In the genomic region with DNA sequence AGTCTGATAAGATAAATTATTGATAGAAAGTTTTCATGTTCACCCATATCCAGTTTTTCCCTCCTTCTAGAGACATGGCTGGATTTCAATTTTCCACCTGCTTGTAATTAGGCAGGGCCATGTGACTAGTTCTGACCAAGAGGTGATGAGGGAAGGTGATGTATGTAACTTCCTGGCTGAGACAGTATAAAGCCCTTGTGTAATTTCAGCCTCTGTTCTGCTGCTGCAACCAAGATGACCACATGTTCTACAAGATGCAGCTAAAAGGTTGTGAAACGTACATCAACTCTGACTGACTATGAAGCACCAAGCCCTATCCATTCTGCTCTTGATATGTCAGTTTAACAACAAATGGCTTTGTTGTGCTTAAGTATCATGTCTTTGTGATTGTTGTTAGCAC, we compare ENCODE assay signal across 29 cellular contexts.
"Had no signal": no experiment of that assay in that cellular context is flagged by ENCODE, and none has a peak within 500 bp of the region (broad histone marks: within the 10 kb centered on the region; RNA-seq: fewer than 3 reads in every experiment).

No MANE protein-coding gene starts in this region.

- H3K36me3 Mint-ChIP-seq: activated CD8-positive, alpha-beta memory T cell treated with anti-CD3 and anti-CD28 coated beads, Interleukin-2, amount 10 ng/mL, durations not matched to agents 7 days and 5 days; activated naive CD8-positive, alpha-beta T cell; mesothelial cell of epicardium; naive thymus-derived CD4-positive, alpha-beta T cell; stimulated activated effector memory CD8-positive, alpha-beta T cell treated with anti-CD3 and anti-CD28 coated beads, Interleukin-12 subunit alpha, Interleukin-12 subunit beta, amount 100 ng/mL, for 72 hours; type B pancreatic cell; WTC11 had no signal

- H3K27ac Mint-ChIP-seq: activated CD8-positive, alpha-beta memory T cell treated with anti-CD3 and anti-CD28 coated beads, Interleukin-2, amount 10 ng/mL, durations not matched to agents 7 days and 5 days; activated CD8-positive, alpha-beta T cell treated with anti-CD3 and anti-CD28 coated beads, Interleukin-2, amount 10 ng/mL, durations not matched to agents 7 days and 5 days; activated naive CD8-positive, alpha-beta T cell; mesothelial cell of epicardium; naive thymus-derived CD4-positive, alpha-beta T cell; stimulated activated effector memory CD8-positive, alpha-beta T cell treated with anti-CD3 and anti-CD28 coated beads, Interleukin-12 subunit alpha, Interleukin-12 subunit beta, amount 100 ng/mL, for 72 hours; stimulated activated naive CD8-positive, alpha-beta T cell treated with anti-CD3 and anti-CD28 coated beads, Interleukin-15, Interleukin-2, amounts not matched to agents 100 ng/mL and 50 ng/mL, for 24 hours; type B pancreatic cell; WTC11 had no signal

- H3K4me3 Mint-ChIP-seq: activated CD8-positive, alpha-beta memory T cell treated with anti-CD3 and anti-CD28 coated beads, Interleukin-2, amount 10 ng/mL, durations not matched to agents 7 days and 5 days; activated CD8-positive, alpha-beta T cell treated with anti-CD3 and anti-CD28 coated beads, Interleukin-2, amount 10 ng/mL, durations not matched to agents 7 days and 5 days; activated naive CD8-positive, alpha-beta T cell; mesothelial cell of epicardium; naive thymus-derived CD4-positive, alpha-beta T cell; stimulated activated effector memory CD8-positive, alpha-beta T cell treated with anti-CD3 and anti-CD28 coated beads, Interleukin-12 subunit alpha, Interleukin-12 subunit beta, amount 100 ng/mL, for 72 hours; stimulated activated naive CD8-positive, alpha-beta T cell treated with anti-CD3 and anti-CD28 coated beads, Interleukin-15, Interleukin-2, amounts not matched to agents 100 ng/mL and 50 ng/mL, for 24 hours; type B pancreatic cell; WTC11 had no signal

- H3K36me3 ChIP-seq: colonic mucosa, left ventricle myocardium inferior, pancreas, prostate gland, uterus had no signal

- DNase-seq: activated CD4-positive, alpha-beta T cell treated with anti-CD3 and anti-CD28 coated beads for 1 hour; activated CD4-positive, alpha-beta T cell treated with anti-CD3 and anti-CD28 coated beads, Interleukin-2, amount 50 U/mL, for 1 hour; activated CD8-positive, alpha-beta memory T cell treated with anti-CD3 and anti-CD28 coated beads, Interleukin-2, amount 10 ng/mL, durations not matched to agents 7 days and 5 days; activated CD8-positive, alpha-beta T cell treated with anti-CD3 and anti-CD28 coated beads, Interleukin-2, amount 10 ng/mL, durations not matched to agents 7 days and 5 days; activated naive CD4-positive, alpha-beta T cell; activated T-cell treated with anti-CD3 and anti-CD28 coated beads, Interleukin-2, amount 50 U/mL, for 48 hours; aorta; body of pancreas; colonic mucosa; effector memory CD4-positive, alpha-beta T cell; erythroblast; glutamatergic neuron; islet precursor cell; left ventricle myocardium inferior; naive thymus-derived CD4-positive, alpha-beta T cell; pancreas; retina; stimulated activated CD4-positive, alpha-beta T cell treated with anti-CD3 and anti-CD28 coated beads, Interleukin-4, amount 100 ng/mL, for 24 hours; substantia nigra; T-helper 2 cell; uterus had no signal

- H3K4me1 Mint-ChIP-seq: activated CD8-positive, alpha-beta memory T cell treated with anti-CD3 and anti-CD28 coated beads, Interleukin-2, amount 10 ng/mL, durations not matched to agents 7 days and 5 days; naive thymus-derived CD4-positive, alpha-beta T cell; stimulated activated effector memory CD8-positive, alpha-beta T cell treated with anti-CD3 and anti-CD28 coated beads, Interleukin-12 subunit alpha, Interleukin-12 subunit beta, amount 100 ng/mL, for 72 hours had no signal

- H3K9me3 ChIP-seq: body of pancreas, colonic mucosa, left ventricle myocardium inferior, pancreas, prostate gland, uterus had no signal

- H3K4me1 ChIP-seq: colonic mucosa, left ventricle myocardium inferior, pancreas, prostate gland, uterus had no signal

- H3K4me3 ChIP-seq: body of pancreas, colonic mucosa, left ventricle myocardium inferior, pancreas, prostate gland, skin epidermis, uterus had no signal

- H3K9me3 Mint-ChIP-seq: mesothelial cell of epicardium; naive thymus-derived CD4-positive, alpha-beta T cell; stimulated activated effector memory CD8-positive, alpha-beta T cell treated with anti-CD3 and anti-CD28 coated beads, Interleukin-12 subunit alpha, Interleukin-12 subunit beta, amount 100 ng/mL, for 72 hours; stimulated activated naive CD8-positive, alpha-beta T cell treated with anti-CD3 and anti-CD28 coated beads, Interleukin-15, Interleukin-2, amounts not matched to agents 100 ng/mL and 50 ng/mL, for 24 hours; type B pancreatic cell had no signal

- H3K27ac ChIP-seq: body of pancreas, colonic mucosa, left ventricle myocardium inferior, pancreas, prostate gland, skin epidermis, uterus had no signal

- H3K27me3 Mint-ChIP-seq: type B pancreatic cell had no signal

- H3K27me3 ChIP-seq: body of pancreas, colonic mucosa, pancreas, uterus had no signal
